ENCODE assay signal across 18 cellular contexts in the genomic region with DNA sequence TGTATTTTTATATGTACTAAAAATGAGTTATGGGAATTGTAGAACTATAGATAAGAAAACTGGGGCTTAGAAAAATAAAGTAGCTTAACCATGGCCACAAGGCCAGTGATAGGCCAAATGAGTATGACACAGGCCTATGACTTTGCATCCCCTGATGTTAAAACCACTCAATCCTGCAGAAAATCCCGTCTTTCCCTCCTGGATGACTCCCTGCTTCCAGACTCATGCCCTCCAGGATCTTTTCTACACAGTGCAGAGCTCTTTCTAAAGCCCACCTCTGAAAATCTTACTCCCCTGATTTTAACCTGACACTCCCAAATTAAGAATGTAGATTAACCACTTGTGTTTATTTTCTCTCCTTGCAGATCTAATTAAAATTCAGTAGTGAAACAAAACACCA.
"Had no signal": no experiment of that assay in that cellular context is flagged by ENCODE, and none has a peak within 500 bp of the region (broad histone marks: within the 10 kb centered on the region; RNA-seq: fewer than 3 reads in every experiment).

No MANE protein-coding gene starts in this region.

- H3K9me2 ChIP-seq: SK-N-SH had no signal

- H3K4me3 Mint-ChIP-seq: T-cell; T-helper 1 cell treated with Interleukin-12 subunit alpha and Interleukin-12 subunit beta and Interleukin-4 antibody, amounts not matched to agents 30 μg/mL and 1 μg/mL, for 36 hours had no signal

- H3K27ac Mint-ChIP-seq: T-cell; T-helper 1 cell treated with Interleukin-12 subunit alpha and Interleukin-12 subunit beta and Interleukin-4 antibody, amounts not matched to agents 30 μg/mL and 1 μg/mL, for 36 hours had no signal

- H3K4me2 ChIP-seq: SK-N-SH had no signal

- H3K36me3 Mint-ChIP-seq: T-cell had no signal

- H3K9ac ChIP-seq: SK-N-SH had no signal

- H3K4me1 Mint-ChIP-seq: T-cell had no signal

- H3K4me3 ChIP-seq: MG63 had no signal

- H3K9me3 ChIP-seq: MG63, SK-N-SH had no signal

- H3K27ac ChIP-seq: RWPE1 had no signal

- DNase-seq: Karpas-422; KG1; MG63; NCI-H1092; NCI-H1436; NCI-H2029; NCI-H2081 treated with DMSO at 0.1 percent for 48 hours; NCI-H510A; NCI-H524 treated with DMSO at 0.1 percent for 48 hours; NK-92 treated with Interleukin-12 subunit alpha and Interleukin-12 subunit beta, amount 100 ng/mL, for 24 hours; PC-3; SHP77; SK-N-SH; SW 1271; T-cell had no signal

- H3K27me3 ChIP-seq: MG63 had no signal

- ATAC-seq: Panc1, PC-3, T-cell had no signal

- H3K36me3 ChIP-seq: MG63 had no signal

- H3K9me3 Mint-ChIP-seq: T-cell; T-helper 1 cell treated with Interleukin-12 subunit alpha and Interleukin-12 subunit beta and Interleukin-4 antibody, amounts not matched to agents 30 μg/mL and 1 μg/mL, for 36 hours had no signal
